1 cellular context compared by ENCODE assay signal in the genomic region with DNA sequence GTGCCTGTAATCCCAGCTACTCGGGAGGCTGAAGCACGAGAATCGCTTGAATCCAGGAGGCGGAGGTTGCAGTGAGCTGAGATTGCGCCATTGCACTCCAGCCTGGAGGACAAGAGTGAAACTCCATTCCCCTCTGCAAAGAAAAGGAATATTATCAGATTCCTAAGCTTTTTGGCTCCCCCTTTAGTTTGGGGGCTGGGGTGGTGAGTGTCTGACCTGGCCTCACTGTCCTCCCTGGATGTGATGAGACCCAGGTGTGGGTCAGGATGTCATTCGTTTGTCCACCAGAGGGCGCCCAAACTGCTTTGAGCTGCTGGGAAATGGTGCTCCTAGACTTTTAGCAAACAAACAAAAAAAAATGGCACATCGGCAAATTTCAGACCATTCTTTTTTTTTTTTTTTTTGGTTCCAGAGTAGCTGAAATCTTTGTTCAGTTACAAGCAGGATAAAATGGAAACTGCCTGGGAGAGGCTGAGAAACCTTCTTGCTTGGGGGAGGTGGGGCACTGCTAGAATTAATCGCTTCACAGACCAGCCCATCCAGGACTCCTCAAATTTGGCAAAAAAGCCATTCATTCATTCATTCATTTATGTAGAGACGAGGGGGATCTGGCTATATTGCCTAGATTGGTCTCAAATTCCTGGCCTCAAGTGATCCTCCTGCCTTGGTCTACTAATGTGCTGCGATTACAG.
TF ChIP-seq lines count a peak whose summit lies in the region.

No MANE protein-coding gene starts in this region.

TF ChIP-seq in K562, 482 proteins besides CTCF, POLR2A, EP300 and RAD21 (continued from another document):
- 0 out of 2 replicates have a peak, but pooled peaks have one; percentile 23 for TF ChIP-seq CEBPG (CRISPR knock-in tag; IDR thresholded peaks at IDR 0.05)
- TF ChIP-seq CEBPG (tag; conservative IDR thresholded peaks at IDR 0.05 in 1 of 2, IDR thresholded peaks at IDR 0.05 in 1 of 2): no peak
- no peak for TF ChIP-seq ZNF778 (CRISPR knock-in tag; IDR thresholded peaks at IDR 0.05)
- no peak for TF ChIP-seq TAF7 (tag; IDR thresholded peaks at IDR 0.05)
- TF ChIP-seq, protein P1, sequence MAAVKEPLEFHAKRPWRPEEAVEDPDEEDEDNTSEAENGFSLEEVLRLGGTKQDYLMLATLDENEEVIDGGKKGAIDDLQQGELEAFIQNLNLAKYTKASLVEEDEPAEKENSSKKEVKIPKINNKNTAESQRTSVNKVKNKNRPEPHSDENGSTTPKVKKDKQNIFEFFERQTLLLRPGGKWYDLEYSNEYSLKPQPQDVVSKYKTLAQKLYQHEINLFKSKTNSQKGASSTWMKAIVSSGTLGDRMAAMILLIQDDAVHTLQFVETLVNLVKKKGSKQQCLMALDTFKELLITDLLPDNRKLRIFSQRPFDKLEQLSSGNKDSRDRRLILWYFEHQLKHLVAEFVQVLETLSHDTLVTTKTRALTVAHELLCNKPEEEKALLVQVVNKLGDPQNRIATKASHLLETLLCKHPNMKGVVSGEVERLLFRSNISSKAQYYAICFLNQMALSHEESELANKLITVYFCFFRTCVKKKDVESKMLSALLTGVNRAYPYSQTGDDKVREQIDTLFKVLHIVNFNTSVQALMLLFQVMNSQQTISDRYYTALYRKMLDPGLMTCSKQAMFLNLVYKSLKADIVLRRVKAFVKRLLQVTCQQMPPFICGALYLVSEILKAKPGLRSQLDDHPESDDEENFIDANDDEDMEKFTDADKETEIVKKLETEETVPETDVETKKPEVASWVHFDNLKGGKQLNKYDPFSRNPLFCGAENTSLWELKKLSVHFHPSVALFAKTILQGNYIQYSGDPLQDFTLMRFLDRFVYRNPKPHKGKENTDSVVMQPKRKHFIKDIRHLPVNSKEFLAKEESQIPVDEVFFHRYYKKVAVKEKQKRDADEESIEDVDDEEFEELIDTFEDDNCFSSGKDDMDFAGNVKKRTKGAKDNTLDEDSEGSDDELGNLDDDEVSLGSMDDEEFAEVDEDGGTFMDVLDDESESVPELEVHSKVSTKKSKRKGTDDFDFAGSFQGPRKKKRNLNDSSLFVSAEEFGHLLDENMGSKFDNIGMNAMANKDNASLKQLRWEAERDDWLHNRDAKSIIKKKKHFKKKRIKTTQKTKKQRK (IDR thresholded peaks at IDR 0.05; ENCODE audit: borderline replicate concordance, low read depth, low read length): no peak
- TF ChIP-seq MAFK (IDR thresholded peaks at IDR 0.05; ENCODE audit: low read length): peak; percentile 61; the same call in 1 of the 2 replicates
- TF ChIP-seq HDAC3 (IDR thresholded peaks at IDR 0.05; ENCODE audit: borderline replicate concordance, partially characterized antibody): no peak
- TF ChIP-seq U2AF2 (optimal IDR thresholded peaks at IDR 0.05; ENCODE audit: low read depth, low read length): no peak
- peak; percentile 17 for TF ChIP-seq SUPT5H (IDR thresholded peaks at IDR 0.05)
- peak; percentile 75 for TF ChIP-seq C11orf30 (IDR thresholded peaks at IDR 0.05; ENCODE audit: low read depth)
- TF ChIP-seq ZNF12 (CRISPR knock-in tag; IDR thresholded peaks at IDR 0.05): no peak
- TF ChIP-seq ETV1 (tag; conservative IDR thresholded peaks at IDR 0.05; ENCODE audit: low read depth): no peak
- TF ChIP-seq ADNP (tag; IDR thresholded peaks at IDR 0.05): no peak
- TF ChIP-seq ARNT (IDR thresholded peaks at IDR 0.05): 0 out of 4 replicates have a peak, but pooled peaks of 1 of the 2 experiments have one; percentile 42
- TF ChIP-seq ZKSCAN1 (IDR thresholded peaks at IDR 0.05; ENCODE audit: low read depth, low read length): no peak
- TF ChIP-seq NFE2L1 (tag; IDR thresholded peaks at IDR 0.05; ENCODE audit: borderline replicate concordance, low read depth): no peak
- TF ChIP-seq CC2D1A (IDR thresholded peaks at IDR 0.05): no peak
- TF ChIP-seq SMAD4 (CRISPR knock-in tag; conservative IDR thresholded peaks at IDR 0.05): no peak
- peak; percentile 77; the same call in 1 of the 2 replicates for TF ChIP-seq XRCC5 (IDR thresholded peaks at IDR 0.05; ENCODE audit: low read depth, low read length)
- TF ChIP-seq, protein P2, sequence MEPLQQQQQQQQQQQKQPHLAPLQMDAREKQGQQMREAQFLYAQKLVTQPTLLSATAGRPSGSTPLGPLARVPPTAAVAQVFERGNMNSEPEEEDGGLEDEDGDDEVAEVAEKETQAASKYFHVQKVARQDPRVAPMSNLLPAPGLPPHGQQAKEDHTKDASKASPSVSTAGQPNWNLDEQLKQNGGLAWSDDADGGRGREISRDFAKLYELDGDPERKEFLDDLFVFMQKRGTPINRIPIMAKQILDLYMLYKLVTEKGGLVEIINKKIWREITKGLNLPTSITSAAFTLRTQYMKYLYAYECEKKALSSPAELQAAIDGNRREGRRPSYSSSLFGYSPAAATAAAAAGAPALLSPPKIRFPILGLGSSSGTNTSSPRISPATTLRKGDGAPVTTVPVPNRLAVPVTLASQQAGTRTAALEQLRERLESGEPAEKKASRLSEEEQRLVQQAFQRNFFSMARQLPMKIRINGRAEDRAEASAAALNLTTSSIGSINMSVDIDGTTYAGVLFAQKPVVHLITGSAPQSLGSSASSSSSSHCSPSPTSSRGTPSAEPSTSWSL (CRISPR knock-in tag; IDR thresholded peaks at IDR 0.05; ENCODE audit: borderline replicate concordance): no peak
- 0 out of 2 replicates have a peak, but pooled peaks have one; percentile 23 for TF ChIP-seq PML (IDR thresholded peaks at IDR 0.05; ENCODE audit: low read length)
- TF ChIP-seq CEBPB (tag; IDR thresholded peaks at IDR 0.05): peak; percentile 67
- TF ChIP-seq NBN (IDR thresholded peaks at IDR 0.05; ENCODE audit: low read depth): no peak
- no peak for TF ChIP-seq ZNF23 (CRISPR knock-in tag; IDR thresholded peaks at IDR 0.05)
- TF ChIP-seq RB1 (IDR thresholded peaks at IDR 0.05; ENCODE audit: low read depth): peak; percentile 35; the same call in 1 of the 2 replicates
- peak; percentile 77 for TF ChIP-seq MAFF (IDR thresholded peaks at IDR 0.05; ENCODE audit: low read length)
- no peak for TF ChIP-seq CAMTA2 (CRISPR knock-in tag; conservative IDR thresholded peaks at IDR 0.05)
- TF ChIP-seq, protein P3, sequence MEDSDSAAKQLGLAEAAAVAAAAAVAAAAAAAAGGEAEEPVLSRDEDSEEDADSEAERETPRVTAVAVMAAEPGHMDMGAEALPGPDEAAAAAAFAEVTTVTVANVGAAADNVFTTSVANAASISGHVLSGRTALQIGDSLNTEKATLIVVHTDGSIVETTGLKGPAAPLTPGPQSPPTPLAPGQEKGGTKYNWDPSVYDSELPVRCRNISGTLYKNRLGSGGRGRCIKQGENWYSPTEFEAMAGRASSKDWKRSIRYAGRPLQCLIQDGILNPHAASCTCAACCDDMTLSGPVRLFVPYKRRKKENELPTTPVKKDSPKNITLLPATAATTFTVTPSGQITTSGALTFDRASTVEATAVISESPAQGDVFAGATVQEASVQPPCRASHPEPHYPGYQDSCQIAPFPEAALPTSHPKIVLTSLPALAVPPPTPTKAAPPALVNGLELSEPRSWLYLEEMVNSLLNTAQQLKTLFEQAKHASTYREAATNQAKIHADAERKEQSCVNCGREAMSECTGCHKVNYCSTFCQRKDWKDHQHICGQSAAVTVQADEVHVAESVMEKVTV (CRISPR knock-in tag; IDR thresholded peaks at IDR 0.05): 0 out of 2 replicates have a peak, but pooled peaks have one; percentile 15
- TF ChIP-seq, protein P4, sequence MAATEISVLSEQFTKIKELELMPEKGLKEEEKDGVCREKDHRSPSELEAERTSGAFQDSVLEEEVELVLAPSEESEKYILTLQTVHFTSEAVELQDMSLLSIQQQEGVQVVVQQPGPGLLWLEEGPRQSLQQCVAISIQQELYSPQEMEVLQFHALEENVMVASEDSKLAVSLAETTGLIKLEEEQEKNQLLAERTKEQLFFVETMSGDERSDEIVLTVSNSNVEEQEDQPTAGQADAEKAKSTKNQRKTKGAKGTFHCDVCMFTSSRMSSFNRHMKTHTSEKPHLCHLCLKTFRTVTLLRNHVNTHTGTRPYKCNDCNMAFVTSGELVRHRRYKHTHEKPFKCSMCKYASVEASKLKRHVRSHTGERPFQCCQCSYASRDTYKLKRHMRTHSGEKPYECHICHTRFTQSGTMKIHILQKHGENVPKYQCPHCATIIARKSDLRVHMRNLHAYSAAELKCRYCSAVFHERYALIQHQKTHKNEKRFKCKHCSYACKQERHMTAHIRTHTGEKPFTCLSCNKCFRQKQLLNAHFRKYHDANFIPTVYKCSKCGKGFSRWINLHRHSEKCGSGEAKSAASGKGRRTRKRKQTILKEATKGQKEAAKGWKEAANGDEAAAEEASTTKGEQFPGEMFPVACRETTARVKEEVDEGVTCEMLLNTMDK (IDR thresholded peaks at IDR 0.05; ENCODE audit: borderline replicate concordance, insufficient read depth, low read depth, low read length, poor library complexity, severe bottlenecking): peak; percentile 76
- no peak for TF ChIP-seq ZNF263 (CRISPR knock-in tag; IDR thresholded peaks at IDR 0.05; ENCODE audit: borderline replicate concordance)
- TF ChIP-seq POLR2B (IDR thresholded peaks at IDR 0.05; ENCODE audit: low read depth, partially characterized antibody): peak; percentile 64
- no peak for TF ChIP-seq RHOXF2B (CRISPR knock-in tag; conservative IDR thresholded peaks at IDR 0.05)
- TF ChIP-seq SMAD1 (IDR thresholded peaks at IDR 0.05; ENCODE audit: low read depth, low read length, partially characterized antibody): no peak
- no peak for TF ChIP-seq ESRRB (CRISPR knock-in tag; IDR thresholded peaks at IDR 0.05; ENCODE audit: borderline replicate concordance)
- TF ChIP-seq NCOA4 (IDR thresholded peaks at IDR 0.05; ENCODE audit: partially characterized antibody): no peak
- TF ChIP-seq ETV5 (CRISPR knock-in tag; IDR thresholded peaks at IDR 0.05; ENCODE audit: low read depth): no peak
- TF ChIP-seq BRD9 (IDR thresholded peaks at IDR 0.05; ENCODE audit: low read depth, partially characterized antibody): no peak
- peak; percentile 66 for TF ChIP-seq POLR2AphosphoS2 (IDR thresholded peaks at IDR 0.05; ENCODE audit: low read length)
- TF ChIP-seq DIDO1 (tag; IDR thresholded peaks at IDR 0.05; ENCODE audit: low read depth): no peak
- no peak for TF ChIP-seq SMARCB1 (IDR thresholded peaks at IDR 0.05; ENCODE audit: insufficient read length, low read depth)
- no peak for TF ChIP-seq SAFB (IDR thresholded peaks at IDR 0.05; ENCODE audit: borderline replicate concordance, low read depth, low read length)
- no peak for TF ChIP-seq CHD4 (IDR thresholded peaks at IDR 0.05; ENCODE audit: insufficient read depth, insufficient replicate concordance, low read depth, low read length, poor library complexity, severe bottlenecking)
- peak; percentile 39; the same call in 1 of the 2 replicates for TF ChIP-seq ZNF384 (IDR thresholded peaks at IDR 0.05; ENCODE audit: low read depth, low read length)
- TF ChIP-seq, protein P5, sequence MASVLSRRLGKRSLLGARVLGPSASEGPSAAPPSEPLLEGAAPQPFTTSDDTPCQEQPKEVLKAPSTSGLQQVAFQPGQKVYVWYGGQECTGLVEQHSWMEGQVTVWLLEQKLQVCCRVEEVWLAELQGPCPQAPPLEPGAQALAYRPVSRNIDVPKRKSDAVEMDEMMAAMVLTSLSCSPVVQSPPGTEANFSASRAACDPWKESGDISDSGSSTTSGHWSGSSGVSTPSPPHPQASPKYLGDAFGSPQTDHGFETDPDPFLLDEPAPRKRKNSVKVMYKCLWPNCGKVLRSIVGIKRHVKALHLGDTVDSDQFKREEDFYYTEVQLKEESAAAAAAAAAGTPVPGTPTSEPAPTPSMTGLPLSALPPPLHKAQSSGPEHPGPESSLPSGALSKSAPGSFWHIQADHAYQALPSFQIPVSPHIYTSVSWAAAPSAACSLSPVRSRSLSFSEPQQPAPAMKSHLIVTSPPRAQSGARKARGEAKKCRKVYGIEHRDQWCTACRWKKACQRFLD (CRISPR knock-in tag; IDR thresholded peaks at IDR 0.05): no peak
- 0 out of 2 replicates have a peak, but pooled peaks have one; percentile 30 for TF ChIP-seq SMARCA5 (IDR thresholded peaks at IDR 0.05)
- 0 out of 2 replicates have a peak, but pooled peaks have one; percentile 12 for TF ChIP-seq RBFOX2 (IDR thresholded peaks at IDR 0.05; ENCODE audit: low read depth, low read length)
- TF ChIP-seq ZNF316 (IDR thresholded peaks at IDR 0.05): peak; percentile 89
- no peak for TF ChIP-seq EWSR1 (IDR thresholded peaks at IDR 0.05; ENCODE audit: borderline replicate concordance, low read depth, partially characterized antibody)
- TF ChIP-seq, protein P6, sequence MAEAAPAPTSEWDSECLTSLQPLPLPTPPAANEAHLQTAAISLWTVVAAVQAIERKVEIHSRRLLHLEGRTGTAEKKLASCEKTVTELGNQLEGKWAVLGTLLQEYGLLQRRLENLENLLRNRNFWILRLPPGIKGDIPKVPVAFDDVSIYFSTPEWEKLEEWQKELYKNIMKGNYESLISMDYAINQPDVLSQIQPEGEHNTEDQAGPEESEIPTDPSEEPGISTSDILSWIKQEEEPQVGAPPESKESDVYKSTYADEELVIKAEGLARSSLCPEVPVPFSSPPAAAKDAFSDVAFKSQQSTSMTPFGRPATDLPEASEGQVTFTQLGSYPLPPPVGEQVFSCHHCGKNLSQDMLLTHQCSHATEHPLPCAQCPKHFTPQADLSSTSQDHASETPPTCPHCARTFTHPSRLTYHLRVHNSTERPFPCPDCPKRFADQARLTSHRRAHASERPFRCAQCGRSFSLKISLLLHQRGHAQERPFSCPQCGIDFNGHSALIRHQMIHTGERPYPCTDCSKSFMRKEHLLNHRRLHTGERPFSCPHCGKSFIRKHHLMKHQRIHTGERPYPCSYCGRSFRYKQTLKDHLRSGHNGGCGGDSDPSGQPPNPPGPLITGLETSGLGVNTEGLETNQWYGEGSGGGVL (CRISPR knock-in tag; IDR thresholded peaks at IDR 0.05): no peak
- no peak for TF ChIP-seq HDAC8 (tag; IDR thresholded peaks at IDR 0.05)
- peak; percentile 35; the same call in 1 of the 2 replicates for TF ChIP-seq POLR2AphosphoS5 (IDR thresholded peaks at IDR 0.05; ENCODE audit: control insufficient read depth, insufficient read depth, low read depth, low read length)
- TF ChIP-seq NCOR1 (IDR thresholded peaks at IDR 0.05): no peak
- TF ChIP-seq, protein P7, sequence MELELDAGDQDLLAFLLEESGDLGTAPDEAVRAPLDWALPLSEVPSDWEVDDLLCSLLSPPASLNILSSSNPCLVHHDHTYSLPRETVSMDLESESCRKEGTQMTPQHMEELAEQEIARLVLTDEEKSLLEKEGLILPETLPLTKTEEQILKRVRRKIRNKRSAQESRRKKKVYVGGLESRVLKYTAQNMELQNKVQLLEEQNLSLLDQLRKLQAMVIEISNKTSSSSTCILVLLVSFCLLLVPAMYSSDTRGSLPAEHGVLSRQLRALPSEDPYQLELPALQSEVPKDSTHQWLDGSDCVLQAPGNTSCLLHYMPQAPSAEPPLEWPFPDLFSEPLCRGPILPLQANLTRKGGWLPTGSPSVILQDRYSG (tag; conservative IDR thresholded peaks at IDR 0.05; ENCODE audit: low read depth): no peak
